Comparison of ENCODE assay signal across 23 cellular contexts in genomic region chr5:178487911-178488310, GRCh38.
DNase-seq lines count a peak whose midpoint lies in the region; ATAC-seq, FAIRE-seq and TF ChIP-seq lines count a peak whose summit lies in the region.
"Had no signal": no experiment of that assay in that cellular context is flagged by ENCODE, and none has a peak within 500 bp of the region (broad histone marks: within the 10 kb centered on the region; RNA-seq: fewer than 3 reads in every experiment).

No MANE protein-coding gene starts in this region.

- no peak overlapping the region for H3K4me3 ChIP-seq in A673 (ENCODE audit: low read depth, low read length, poor library complexity, severe bottlenecking)
- H3K4me3 ChIP-seq in MG63 = no peak overlapping the region
- H3K4me3 ChIP-seq in mesendoderm (ENCODE audit: low read length) = no peak overlapping the region
- H3K4me3 ChIP-seq in PC-9 = no peak overlapping the region
- H3K4me3 ChIP-seq: A549, SJCRH30 had no signal

- no peak for ATAC-seq in HG02852 (IDR thresholded peaks at IDR 0.05; ENCODE audit: unreplicated experiment)
- ATAC-seq: A549, T-cell had no signal

- H2AK5ac ChIP-seq in mesendoderm (ENCODE audit: low read length) = no peak overlapping the region

- no peak overlapping the region for H4K8ac ChIP-seq in mesendoderm (ENCODE audit: low read depth, low read length)

- H3K23ac ChIP-seq in mesendoderm (ENCODE audit: low read length) = no peak overlapping the region

- H3K18ac ChIP-seq in mesendoderm (ENCODE audit: low read length) = no peak overlapping the region

- TF ChIP-seq POLR2A in H54 (IDR thresholded peaks at IDR 0.05; ENCODE audit: low read depth, low read length) = no peak

- DNase-seq in A673 (ENCODE audit: low spot score) = peak; percentile 33
- DNase-seq in COR-L47 (lab: John Stamatoyannopoulos, UW) = peak; percentile 38
- DNase-seq in MG63 = peak; percentile 75
- peak; percentile 24 for DNase-seq in mesendoderm
- DNase-seq in Kasumi-1 (lab: John Stamatoyannopoulos, UW) = no peak
- no peak for DNase-seq in H54 (ENCODE audit: insufficient read length, low spot score)
- DNase-seq in PC-9 = no peak
- DNase-seq: BE2C; CD4-positive, alpha-beta T cell; DMS153; EL; GF-D8; GOT3; NCI-H1105 treated with DMSO at 0.1 percent for 48 hours; NCI-H2029 treated with DMSO at 0.1 percent for 48 hours; NCI-H2171 treated with DMSO at 0.1 percent for 48 hours; NCI-H510A; NCI-H82; SJCRH30; T-cell had no signal

- H3K36me3 ChIP-seq in A673 (ENCODE audit: insufficient read depth, low read length, poor library complexity, severe bottlenecking) (no peaks in the 10 kb centered on the region), MG63 (peaks cover 37% of the 10 kb centered on the region), mesendoderm (ENCODE audit: control insufficient read depth, insufficient read depth, low read length) (no peaks in the 10 kb centered on the region), PC-9 (ENCODE audit: low read depth) (no peaks in the 10 kb centered on the region)
- H3K36me3 ChIP-seq: BE2C, SJCRH30 had no signal

- intact Hi-C loops in A673 (cut with micrococcal nuclease; ENCODE audit: unreplicated experiment) = no loop called here
- intact Hi-C loops in PC-9 (cut with micrococcal nuclease; ENCODE audit: unreplicated experiment) = no loop called here

- TF ChIP-seq CTCF in A673 (conservative IDR thresholded peaks at IDR 0.05; ENCODE audit: low read depth, low read length) (no peak), PC-9 (conservative IDR thresholded peaks at IDR 0.05) (no peak)

- no peak overlapping the region for H2BK15ac ChIP-seq in mesendoderm (replicated peaks; ENCODE audit: low read depth)

- no peaks in the 10 kb centered on the region for H3K79me1 ChIP-seq in mesendoderm (ENCODE audit: low read length)

- H2BK5ac ChIP-seq in mesendoderm (ENCODE audit: low read length) = no peak overlapping the region

- WGBS in mesendoderm (ENCODE audit: extremely low coverage, insufficient coverage, low lambda C conversion rate) = no CpG with 5 or more reads among the region's 3 CpGs

- CTCF ChIA-PET in A673 (lab: Charles Lee) = no interaction called here
- CTCF ChIA-PET in PC-9 (lab: Charles Lee) = no interaction called here

- H3K4ac ChIP-seq in mesendoderm (ENCODE audit: low read depth, low read length) = no peak overlapping the region

- no peaks in the 10 kb centered on the region for H3K9me2 ChIP-seq in PC-9 (ENCODE audit: insufficient read depth)

- no peak overlapping the region for H3K27ac ChIP-seq in A673 (ENCODE audit: low read depth, low read length, poor library complexity, severe bottlenecking)
- H3K27ac ChIP-seq in mesendoderm (ENCODE audit: low read depth, low read length) = no peak overlapping the region
- no peak overlapping the region for H3K27ac ChIP-seq in PC-9
- H3K27ac ChIP-seq: A549, SJCRH30 had no signal

- no peaks in the 10 kb centered on the region for H3K79me2 ChIP-seq in mesendoderm (ENCODE audit: control insufficient read depth, insufficient read depth, low read length)
- no peaks in the 10 kb centered on the region for H3K79me2 ChIP-seq in PC-9 (ENCODE audit: low read depth)

- no peaks in the 10 kb centered on the region for H3K27me3 ChIP-seq in A673 (replicated peaks; ENCODE audit: insufficient read depth, low read depth, low read length, poor library complexity)
- H3K27me3 ChIP-seq in MG63 = no peaks in the 10 kb centered on the region
- no peaks in the 10 kb centered on the region for H3K27me3 ChIP-seq in mesendoderm (ENCODE audit: insufficient read depth, low read length, poor library complexity)
- H3K27me3 ChIP-seq in PC-9 (ENCODE audit: insufficient read depth, low read depth) = peaks cover 96% of the 10 kb centered on the region
- H3K27me3 ChIP-seq: BE2C, SJCRH30 had no signal

- no peaks in the 10 kb centered on the region for H3K4me1 ChIP-seq in A673 (ENCODE audit: insufficient read depth, low read length, poor library complexity, severe bottlenecking)
- peaks cover 2% of the 10 kb centered on the region for H3K4me1 ChIP-seq in mesendoderm (ENCODE audit: control insufficient read depth, low read depth, low read length)
- no peaks in the 10 kb centered on the region for H3K4me1 ChIP-seq in PC-9 (replicated peaks; ENCODE audit: insufficient read depth)
- H3K4me1 ChIP-seq: A549, BE2C, SJCRH30 had no signal

- H3F3A ChIP-seq in PC-9 (ENCODE audit: insufficient read depth, low read depth) = no peaks in the 10 kb centered on the region

- no peak overlapping the region for H2AFZ ChIP-seq in PC-9

- H2BK120ac ChIP-seq in mesendoderm (ENCODE audit: low read depth, low read length) = no peak overlapping the region

- no TSS peak for BruUV-seq in A673 (replicated peaks; lab: Mats Ljungman, UMichigan)
- BruUV-seq in PC-9 (replicated peaks; lab: Mats Ljungman, UMichigan) = no TSS peak

- POLR2A ChIA-PET in A673 (lab: Charles Lee; ENCODE audit: low non-redundant PET) (no interaction called here), PC-9 (lab: Charles Lee; ENCODE audit: unreplicated experiment) (interaction anchor here (0.5 kb wide), 1 partner anchor 575 kb away, joined by 3 read pairs; no protein-coding TSS in a partner anchor)

- H3K9me3 ChIP-seq in A673 (ENCODE audit: low read depth, low read length, poor library complexity, severe bottlenecking) (no peaks in the 10 kb centered on the region), MG63 (no peaks in the 10 kb centered on the region), PC-9 (ENCODE audit: insufficient read depth, low read depth) (no peaks in the 10 kb centered on the region)
- H3K9me3 ChIP-seq: BE2C, SJCRH30 had no signal

- no peak for FAIRE-seq in H54 (lab: Jason Lieb, UNC)
- FAIRE-seq: A549, RCC 7860 had no signal

- H3K4me2 ChIP-seq in mesendoderm (ENCODE audit: low read length) (no peak overlapping the region), PC-9 (no peak overlapping the region)
- H3K4me2 ChIP-seq: A549 had no signal

- H4K20me1 ChIP-seq in PC-9 (ENCODE audit: insufficient read depth) = no peaks in the 10 kb centered on the region

- no peak overlapping the region for H3K9ac ChIP-seq in mesendoderm (ENCODE audit: low read length)

- no peak overlapping the region for H4K5ac ChIP-seq in mesendoderm (ENCODE audit: low read length)

- H3K56ac ChIP-seq in mesendoderm (ENCODE audit: low read length) = no peak overlapping the region

Comparison
In these comparisons a context has a peak if more than half of its experiments do, and no peak if none do; other contexts are left out.
1. DNase-seq: peak in A673 (single experiment), COR-L47 (single experiment), MG63 (single experiment) and mesendoderm (single experiment); none in Kasumi-1 (0 of 2), H54 (single experiment) and PC-9 (0 of 2).